In genomic region chr11:118170892-118171273, GRCh38 we compare ENCODE assay signal across 24 cellular contexts. TPM values are rescaled to one million over a fixed set of nuclear protein-coding genes. Genes with fewer than 3 reads are reported as not detected.
DNase-seq lines count a peak whose midpoint lies in the region; ATAC-seq and TF ChIP-seq lines count a peak whose summit lies in the region.
"Had no signal": no experiment of that assay in that cellular context is flagged by ENCODE, and none has a peak within 500 bp of the region (broad histone marks: within the 10 kb centered on the region; RNA-seq: fewer than 3 reads in every experiment).

No MANE protein-coding gene starts in this region.

- peaks cover 16% of the 10 kb centered on the region for H3K4me1 Mint-ChIP-seq in Calu3 (ENCODE audit: low read depth, unreplicated experiment)
- H3K4me1 Mint-ChIP-seq: central memory CD8-positive, alpha-beta T cell had no signal

- H3F3A ChIP-seq in Loucy (ENCODE audit: low read depth) = no peaks in the 10 kb centered on the region

- peaks cover 3% of the 10 kb centered on the region for H3K4me1 ChIP-seq in Loucy (ENCODE audit: insufficient read depth, low read length, poor library complexity, severe bottlenecking)
- H3K4me1 ChIP-seq in RWPE2 (ENCODE audit: insufficient read depth, poor library complexity, severe bottlenecking) = peaks cover 17% of the 10 kb centered on the region
- peaks cover 8 to 18% of the 10 kb centered on the region in 2 donors for H3K4me1 ChIP-seq in left lung
- H3K4me1 ChIP-seq: ascending aorta, prostate gland, SJSA1 had no signal

- TF ChIP-seq CTCF in Loucy (conservative IDR thresholded peaks at IDR 0.05; ENCODE audit: low read length) (no peak), RWPE2 (IDR thresholded peaks at IDR 0.05; ENCODE audit: poor library complexity, severe bottlenecking) (no peak), left lung (IDR thresholded peaks at IDR 0.05) (no peak), Calu3 (IDR thresholded peaks at IDR 0.05; ENCODE audit: unreplicated experiment) (no peak)

- H2AFZ ChIP-seq in Loucy (ENCODE audit: low read length) = peak overlapping the region; percentile 78; the same call in 1 of the 2 replicates

- H3K27ac ChIP-seq in RWPE2 (ENCODE audit: poor library complexity, severe bottlenecking) (no peak overlapping the region), left lung (no peak overlapping the region)
- H3K27ac ChIP-seq: ascending aorta, esophagus muscularis mucosa, gastrocnemius medialis, prostate gland, SJSA1, tibial artery had no signal

- H3K36me3 ChIP-seq in Loucy (ENCODE audit: insufficient read depth, low read length) = no peaks in the 10 kb centered on the region
- no peaks in the 10 kb centered on the region for H3K36me3 ChIP-seq in RWPE2 (ENCODE audit: low read depth)
- H3K36me3 ChIP-seq in left lung = no peaks in the 10 kb centered on the region
- H3K36me3 ChIP-seq: ascending aorta, gastrocnemius medialis, prostate gland, SJSA1, tibial artery had no signal

- H3K4me3 ChIP-seq in Loucy (ENCODE audit: low read length, poor library complexity, severe bottlenecking) (no peak overlapping the region), RWPE2 (ENCODE audit: severe bottlenecking) (no peak overlapping the region), left lung (no peak overlapping the region)
- H3K4me3 ChIP-seq: ascending aorta, gastrocnemius medialis, prostate gland, SJSA1, tibial artery had no signal

- DNase-seq in DMS79 (lab: John Stamatoyannopoulos, UW) (peak; percentile 77), RWPE2 (ENCODE audit: low spot score) (peak; percentile 34), left lung (no peak), Calu3 (no peak), NCI-H1092 (lab: John Stamatoyannopoulos, UW) (no peak), dermis blood vessel endothelial cell (no peak)

- CTCF ChIA-PET in Calu3 (lab: Charles Lee) = interaction anchor here (1.2 to 1.9 kb wide), 2 partner anchors 15 to 22 kb away, joined by 3 to 14 read pairs; no protein-coding TSS in a partner anchor

- no peak overlapping the region for H3K9ac ChIP-seq in Loucy (ENCODE audit: low read depth, low read length, poor library complexity, severe bottlenecking)

- peaks cover 48% of the 10 kb centered on the region for H3K27me3 Mint-ChIP-seq in Calu3 (ENCODE audit: unreplicated experiment)

- ATAC-seq in RWPE2 (ENCODE audit: low read depth) (no peak), left lung (peak; percentile 56), HG03108 (IDR thresholded peaks at IDR 0.05; ENCODE audit: unreplicated experiment) (no peak)

- no peak overlapping the region for H3K4me2 ChIP-seq in Loucy (ENCODE audit: low read depth, low read length, poor library complexity, severe bottlenecking)

- H3K9me3 Mint-ChIP-seq in Calu3 (ENCODE audit: low read depth, unreplicated experiment) = no peaks in the 10 kb centered on the region
- H3K9me3 Mint-ChIP-seq: activated CD4-positive, alpha-beta T cell treated with anti-CD3 and anti-CD28 coated beads, Interleukin-2, amount 10 ng/mL, durations not matched to agents 7 days and 5 days; activated naive CD4-positive, alpha-beta T cell treated with anti-CD3 and anti-CD28 coated beads, Interleukin-2, amount 50 U/mL, for 72 hours; CD4-positive, alpha-beta T cell; central memory CD8-positive, alpha-beta T cell; IgD-negative memory B cell; mesothelial cell of epicardium; natural killer cell treated with Interleukin-12 subunit alpha and Interleukin-12 subunit beta and Interleukin-15 and Interleukin-18, amount 100 ng/mL, for 72 hours had no signal

- H3K4me3 Mint-ChIP-seq in Calu3 (ENCODE audit: low read depth, unreplicated experiment) = no peak overlapping the region
- H3K4me3 Mint-ChIP-seq: activated CD4-positive, alpha-beta T cell treated with anti-CD3 and anti-CD28 coated beads, Interleukin-2, amount 10 ng/mL, durations not matched to agents 7 days and 5 days; CD4-positive, alpha-beta T cell; central memory CD8-positive, alpha-beta T cell; IgD-negative memory B cell; mesothelial cell of epicardium; natural killer cell treated with Interleukin-12 subunit alpha and Interleukin-12 subunit beta and Interleukin-15 and Interleukin-18, amount 100 ng/mL, for 72 hours had no signal

- H3K9me2 ChIP-seq in Loucy (replicated peaks; ENCODE audit: low read depth, low read length) = no peaks in the 10 kb centered on the region

- H3K27me3 ChIP-seq in Loucy (ENCODE audit: insufficient read depth, low read length, poor library complexity, severe bottlenecking) = no peaks in the 10 kb centered on the region
- H3K27me3 ChIP-seq in RWPE2 (ENCODE audit: insufficient read depth, poor library complexity, severe bottlenecking) = no peaks in the 10 kb centered on the region
- H3K27me3 ChIP-seq in left lung = peaks cover 0 to 37% of the 10 kb centered on the region in 2 donors
- H3K27me3 ChIP-seq: ascending aorta, gastrocnemius medialis had no signal

- intact Hi-C loops in left lung (cut with DNase I) (no loop called here), Calu3 (cut with micrococcal nuclease; ENCODE audit: unreplicated experiment) (loop anchor here (1.0 kb wide), 1 partner anchor 26 kb away; no protein-coding TSS in a partner anchor)

- no peaks in the 10 kb centered on the region for H3K79me2 ChIP-seq in Loucy (ENCODE audit: insufficient read depth, low read length)

- no peaks in the 10 kb centered on the region for H3K36me3 Mint-ChIP-seq in Calu3 (ENCODE audit: insufficient read depth, unreplicated experiment)
- H3K36me3 Mint-ChIP-seq: activated naive CD4-positive, alpha-beta T cell treated with anti-CD3 and anti-CD28 coated beads, Interleukin-2, amount 50 U/mL, for 72 hours; mesothelial cell of epicardium; natural killer cell treated with Interleukin-12 subunit alpha and Interleukin-12 subunit beta and Interleukin-15 and Interleukin-18, amount 100 ng/mL, for 72 hours had no signal

- no TSS peak for BruUV-seq in Calu3 (replicated peaks; lab: Mats Ljungman, UMichigan)

- H4K20me1 ChIP-seq in Loucy (ENCODE audit: insufficient read depth, low read length, poor library complexity, severe bottlenecking) = no peaks in the 10 kb centered on the region

- H3K27ac Mint-ChIP-seq in Calu3 (ENCODE audit: unreplicated experiment) = no peak overlapping the region
- H3K27ac Mint-ChIP-seq: activated CD4-positive, alpha-beta T cell treated with anti-CD3 and anti-CD28 coated beads, Interleukin-2, amount 10 ng/mL, durations not matched to agents 7 days and 5 days; activated naive CD4-positive, alpha-beta T cell treated with anti-CD3 and anti-CD28 coated beads, Interleukin-2, amount 50 U/mL, for 72 hours; CD4-positive, alpha-beta T cell; IgD-negative memory B cell; mesothelial cell of epicardium; natural killer cell treated with Interleukin-12 subunit alpha and Interleukin-12 subunit beta and Interleukin-15 and Interleukin-18, amount 100 ng/mL, for 72 hours had no signal

- H3K9me3 ChIP-seq in Loucy (ENCODE audit: insufficient read depth, low read depth, low read length) (no peaks in the 10 kb centered on the region), RWPE2 (ENCODE audit: severe bottlenecking) (no peaks in the 10 kb centered on the region), left lung (no peaks in the 10 kb centered on the region)
- H3K9me3 ChIP-seq: ascending aorta, esophagus muscularis mucosa, gastrocnemius medialis, prostate gland, SJSA1, tibial artery had no signal

RNA-seq across cellular contexts. Expression of gene SCN2B, which starts 5.6 kb away (rescaled TPM):
- total RNA-seq in left lung (1 to 10 TPM; 1.0 to 4.1 TPM), Calu3 (2022) (not detected in 2 replicates), dermis blood vessel endothelial cell (under 0.01 TPM in 1 of 2 replicates, not detected in the other)
- total RNA-seq: activated CD4-positive, alpha-beta T cell treated with anti-CD3 and anti-CD28 coated beads, Interleukin-2, amount 10 ng/mL, durations not matched to agents 7 days and 5 days; CD4-positive, alpha-beta T cell; MCF 10A; natural killer cell treated with Interleukin-12 subunit alpha and Interleukin-12 subunit beta and Interleukin-15 and Interleukin-18, amount 100 ng/mL, for 72 hours; PC-3; SJSA1; T-helper 1 cell treated with Interleukin-12 subunit alpha and Interleukin-12 subunit beta and Interleukin-4 antibody, amounts not matched to agents 30 ng/mL and 1 ng/mL, for 36 hours had no signal

RNA-seq across cellular contexts. Expression of gene SCN4B, which starts 18.3 kb away (rescaled TPM):
- total RNA-seq in left lung (1 to 10 TPM; 2.2 to 4.7 TPM), Calu3 (2022) (not detected in 2 replicates), dermis blood vessel endothelial cell (0.09 TPM in 1 of 2 replicates, not detected in the other)
- total RNA-seq: CD4-positive, alpha-beta T cell; MCF 10A; natural killer cell treated with Interleukin-12 subunit alpha and Interleukin-12 subunit beta and Interleukin-15 and Interleukin-18, amount 100 ng/mL, for 72 hours; PC-3; SJSA1 had no signal

RNA-seq across cellular contexts. Expression of gene JAML, which starts 53.9 kb away (rescaled TPM):
- total RNA-seq in left lung = 10 to 100 TPM; 20.4 to 47.2 TPM
- total RNA-seq in Calu3 (2022) = 0.07 TPM in 1 of 2 replicates, not detected in the other
- under 0.01 TPM in 1 of 2 replicates, not detected in the other for total RNA-seq in dermis blood vessel endothelial cell
- total RNA-seq: ascending aorta, MCF 10A, mesothelial cell of epicardium, PC-3, SJSA1 had no signal

Comparison
In these comparisons a context has a peak if more than half of its experiments do, and no peak if none do; other contexts are left out.
1. DNase-seq: peak in DMS79 (single experiment) and RWPE2 (single experiment); none in left lung (0 of 2), Calu3 (single experiment), NCI-H1092 (single experiment) and dermis blood vessel endothelial cell (single experiment).
2. RNA of gene JAML, which starts 53.9 kb away (total RNA-seq): 20.4 to 47.2 TPM in left lung; 0.07 TPM in Calu3 and under 0.01 TPM in dermis blood vessel endothelial cell; every median in the first group is over 10 times any median in the second.